38 cellular contexts compared by ENCODE assay signal in genomic region chr13:51883226-51883600, GRCh38. TPM values are rescaled to one million over a fixed set of nuclear protein-coding genes. Genes with fewer than 3 reads are reported as not detected.
"Had no signal": no experiment of that assay in that cellular context is flagged by ENCODE, and none has a peak within 500 bp of the region (broad histone marks: within the 10 kb centered on the region; RNA-seq: fewer than 3 reads in every experiment).

No MANE protein-coding gene starts in this region.

- H3K36me3 ChIP-seq: MG63 had no signal

- H3K4me3 ChIP-seq: MG63 had no signal

- H3K27me3 ChIP-seq: MG63 had no signal

- DNase-seq: Karpas-422, Kasumi-1, KG1, MG63, MV-4-11, NCI-H1048, NCI-H1092, NCI-H1092 treated with DMSO at 0.1 percent for 48 hours, NCI-H1105, NCI-H1105 treated with DMSO at 0.1 percent for 48 hours, NCI-H1417, NCI-H1417 treated with DMSO at 0.1 percent for 48 hours, NCI-H1436, NCI-H1436 treated with DMSO at 0.1 percent for 48 hours, NCI-H146, NCI-H1694, NCI-H1694 treated with DMSO at 0.1 percent for 48 hours, NCI-H187, NCI-H187 treated with DMSO at 0.1 percent for 48 hours, NCI-H1930, NCI-H2029, NCI-H2029 treated with DMSO at 0.1 percent for 48 hours, NCI-H2081, NCI-H2081 treated with DMSO at 0.1 percent for 48 hours, NCI-H2107, NCI-H2171, NCI-H2171 treated with DMSO at 0.1 percent for 48 hours, NCI-H2227 treated with DMSO at 0.1 percent for 48 hours, NCI-H226, NCI-H345, NCI-H446, NCI-H446 treated with DMSO at 0.1 percent for 48 hours, NCI-H510A had no signal

- H3K9ac ChIP-seq: KMS-11 had no signal

- H3K9me3 ChIP-seq: MG63 had no signal

- H3K4me2 ChIP-seq: KMS-11 had no signal

- H3K27ac ChIP-seq: KMS-11 had no signal

RNA-seq across cellular contexts. Expression of gene CCDC70, which starts 21.4 kb away (rescaled TPM):
- total RNA-seq: LHCN-M2, MCF 10A, NCI-H460 had no signal

RNA-seq across cellular contexts. Expression of gene TMEM272, which starts 38.2 kb away (rescaled TPM):
- total RNA-seq: LHCN-M2, M059J, MCF 10A, NCI-H460 had no signal
